1 cellular context compared by ENCODE assay signal in the genomic region with DNA sequence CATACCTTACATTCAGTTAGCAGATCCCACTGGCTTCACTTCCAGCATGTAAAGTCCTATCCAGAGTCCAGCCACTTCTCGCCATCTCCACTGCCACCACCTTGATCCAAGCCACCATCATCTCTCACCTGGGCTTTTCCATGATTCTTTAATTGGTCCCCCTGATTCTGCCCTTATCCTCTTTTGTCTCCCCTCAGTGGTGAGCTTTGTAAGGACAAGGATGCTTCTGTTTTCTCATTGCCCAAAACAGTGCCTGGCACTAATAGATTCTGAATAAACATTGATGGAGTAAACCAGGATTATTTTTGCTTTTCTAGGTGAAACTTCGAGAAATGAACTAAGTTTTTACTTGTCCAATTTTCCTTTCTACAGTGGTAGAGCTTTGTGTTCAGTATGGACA.
A peak's percentile ranks its signal among the peaks of the same experiment; 100 is the strongest.
TF ChIP-seq lines count a peak whose summit lies in the region.

No MANE protein-coding gene starts in this region.

TF ChIP-seq in K562, 482 proteins besides CTCF, POLR2A, EP300 and RAD21:
- TF ChIP-seq RCOR1 (IDR thresholded peaks at IDR 0.05; ENCODE audit: borderline replicate concordance in 1 of 2, low read depth in 2 of 2, low read length in 2 of 2) (0 out of 4 replicates have a peak, but pooled peaks of 1 of the 2 experiments have one; percentile 36), JUN (IDR thresholded peaks at IDR 0.05; ENCODE audit: borderline replicate concordance, low read depth, low read length) (no peak), JUN (CRISPR knock-in tag; IDR thresholded peaks at IDR 0.05; ENCODE audit: borderline replicate concordance) (no peak), ARID2 (IDR thresholded peaks at IDR 0.05) (0 out of 2 replicates have a peak, but pooled peaks have one; percentile 19)
- TF ChIP-seq, protein P1, sequence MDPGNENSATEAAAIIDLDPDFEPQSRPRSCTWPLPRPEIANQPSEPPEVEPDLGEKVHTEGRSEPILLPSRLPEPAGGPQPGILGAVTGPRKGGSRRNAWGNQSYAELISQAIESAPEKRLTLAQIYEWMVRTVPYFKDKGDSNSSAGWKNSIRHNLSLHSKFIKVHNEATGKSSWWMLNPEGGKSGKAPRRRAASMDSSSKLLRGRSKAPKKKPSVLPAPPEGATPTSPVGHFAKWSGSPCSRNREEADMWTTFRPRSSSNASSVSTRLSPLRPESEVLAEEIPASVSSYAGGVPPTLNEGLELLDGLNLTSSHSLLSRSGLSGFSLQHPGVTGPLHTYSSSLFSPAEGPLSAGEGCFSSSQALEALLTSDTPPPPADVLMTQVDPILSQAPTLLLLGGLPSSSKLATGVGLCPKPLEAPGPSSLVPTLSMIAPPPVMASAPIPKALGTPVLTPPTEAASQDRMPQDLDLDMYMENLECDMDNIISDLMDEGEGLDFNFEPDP (CRISPR knock-in tag; IDR thresholded peaks at IDR 0.05), result no peak
